In genomic region chr6:80028591-80028990, GRCh38 we compare ENCODE assay signal across 8 cellular contexts.
"Had no signal": no experiment of that assay in that cellular context is flagged by ENCODE, and none has a peak within 500 bp of the region (broad histone marks: within the 10 kb centered on the region; RNA-seq: fewer than 3 reads in every experiment).

No MANE protein-coding gene starts in this region.

- H3K9me3 ChIP-seq: HAP-1 had no signal

- H3K4me1 Mint-ChIP-seq: GM23338 had no signal

- H3K4me2 ChIP-seq: GM23338, KMS-11 had no signal

- H3K9ac ChIP-seq: KMS-11 had no signal

- DNase-seq: H7, HFFc6, KBM-7 had no signal

- H3K9me3 Mint-ChIP-seq: GM23338, HFFc6 had no signal

- ATAC-seq: GM23338, HCT116 had no signal

- FAIRE-seq: HTR-8/SVneo had no signal

- H2AFZ ChIP-seq: GM23338 had no signal

- H3K27ac ChIP-seq: KMS-11 had no signal

- H3K4me3 ChIP-seq: GM23338, HAP-1 had no signal

- H3K4me1 ChIP-seq: HAP-1 had no signal

- H3K27ac Mint-ChIP-seq: HFFc6 had no signal

- H3K4me3 Mint-ChIP-seq: GM23338, HFFc6 had no signal
